ENCODE assay signal across 9 cellular contexts in the genomic region with DNA sequence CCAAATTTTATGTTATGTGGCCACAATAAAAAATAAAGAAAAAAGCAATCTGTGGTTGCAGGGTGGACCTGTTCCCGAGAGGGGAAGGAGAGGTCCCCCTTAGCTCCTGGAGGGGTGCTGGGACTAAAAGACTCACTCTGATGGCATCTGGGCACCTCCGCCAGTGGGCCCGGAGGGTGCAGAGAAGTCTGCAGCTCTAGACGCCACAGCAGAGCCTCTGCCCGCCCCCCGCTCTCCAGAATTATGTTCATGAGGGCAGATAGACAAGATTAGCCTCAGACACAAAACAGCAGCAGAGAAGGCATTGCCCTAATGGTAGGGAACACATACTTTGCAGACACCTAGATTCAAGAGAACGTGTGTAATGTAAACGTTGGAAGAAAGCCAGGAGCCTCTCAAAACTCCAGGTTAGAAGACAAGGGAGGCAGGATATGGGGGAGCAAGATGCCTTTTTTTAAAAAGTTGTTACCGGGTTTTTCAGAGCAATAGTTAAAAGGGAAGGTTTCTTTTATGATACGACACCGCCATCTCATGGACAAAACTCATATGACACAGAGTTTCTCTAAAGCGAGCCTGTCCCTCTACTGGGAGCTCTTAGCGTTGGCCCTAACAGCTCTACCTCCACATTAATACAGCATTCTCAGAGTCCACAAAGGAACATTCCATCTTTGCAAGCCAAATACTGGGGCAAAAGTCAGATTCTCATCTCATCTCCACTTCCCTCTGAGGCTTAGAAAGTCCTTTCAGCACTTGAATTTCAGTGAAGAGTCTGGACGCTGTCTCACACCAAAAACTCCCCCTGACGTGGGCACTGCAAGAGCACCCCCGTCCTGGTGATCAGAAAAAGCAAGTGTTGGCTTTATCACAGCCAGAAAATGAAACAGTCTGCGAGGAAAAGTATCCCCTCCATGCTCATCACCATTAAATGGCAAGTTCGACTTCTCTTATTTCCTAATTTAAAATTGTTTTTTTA. TPM values are rescaled to one million over a fixed set of nuclear protein-coding genes. Genes with fewer than 3 reads are reported as not detected.
A peak's percentile ranks its signal among the peaks of the same experiment; 100 is the strongest.
DNase-seq lines count a peak whose midpoint lies in the region; FAIRE-seq and TF ChIP-seq lines count a peak whose summit lies in the region.
"Had no signal": no experiment of that assay in that cellular context is flagged by ENCODE, and none has a peak within 500 bp of the region (broad histone marks: within the 10 kb centered on the region; RNA-seq: fewer than 3 reads in every experiment).

No MANE protein-coding gene starts in this region.

- peak; percentile 38 for TF ChIP-seq CTCF in Calu3 (IDR thresholded peaks at IDR 0.05; ENCODE audit: unreplicated experiment)
- peak; percentile 56 to 67 for TF ChIP-seq CTCF in endothelial cell of umbilical vein (IDR thresholded peaks at IDR 0.05; ENCODE audit: extremely low read depth in 1 of 2, insufficient read depth in 1 of 2, low read depth in 1 of 2, low read length in 2 of 2)
- TF ChIP-seq CTCF in tibial nerve (IDR thresholded peaks at IDR 0.05) = peak; percentile 49 to 78 (median 68)

- no peaks in the 10 kb centered on the region for H3K4me1 Mint-ChIP-seq in Calu3 (ENCODE audit: low read depth, unreplicated experiment)

- H3K4me1 ChIP-seq in endothelial cell of umbilical vein (ENCODE audit: control insufficient read depth, extremely low read depth, insufficient read depth, low read length) (no peaks in the 10 kb centered on the region), tibial nerve (peaks cover 0 to 5% (median 0%) of the 10 kb centered on the region in 4 donors)

- intact Hi-C loops in Calu3 (cut with micrococcal nuclease; ENCODE audit: unreplicated experiment) = loop anchor here (2.0 kb wide), 1 partner anchor 844 kb away; no protein-coding TSS in a partner anchor
- intact Hi-C loops in endothelial cell of umbilical vein (cut with micrococcal nuclease) = loop anchor here (1.0 to 2.0 kb wide), 4 partner anchors 40 to 1248 kb away; no protein-coding TSS in a partner anchor

- peak; percentile 93 for FAIRE-seq in endothelial cell of umbilical vein (lab: Jason Lieb, UNC)

- no peak overlapping the region for H3K4me3 Mint-ChIP-seq in Calu3 (ENCODE audit: low read depth, unreplicated experiment)
- H3K4me3 Mint-ChIP-seq: stimulated activated naive CD8-positive, alpha-beta T cell treated with anti-CD3 and anti-CD28 coated beads, Interleukin-15, Interleukin-2, amounts not matched to agents 100 ng/mL and 50 ng/mL, for 24 hours had no signal

- no peak overlapping the region for H3K9ac ChIP-seq in endothelial cell of umbilical vein (replicated peaks; ENCODE audit: extremely low read depth, insufficient read depth, low read length)

- H3K27me3 ChIP-seq in endothelial cell of umbilical vein (ENCODE audit: control insufficient read depth in 2 of 2, insufficient read depth in 2 of 2, low read length in 2 of 2) (no peaks in the 10 kb centered on the region), tibial nerve (peaks cover 0 to 50% of the 10 kb centered on the region in 2 donors)

- POLR2A ChIA-PET in endothelial cell of umbilical vein (lab: Charles Lee) = no interaction called here

- H3K36me3 ChIP-seq in endothelial cell of umbilical vein (ENCODE audit: control insufficient read depth in 2 of 2, extremely low read depth in 1 of 2, insufficient read depth in 2 of 2, low read length in 2 of 2) (no peaks in the 10 kb centered on the region), tibial nerve (no peaks in the 10 kb centered on the region)

- no peaks in the 10 kb centered on the region for H4K20me1 ChIP-seq in endothelial cell of umbilical vein (replicated peaks; ENCODE audit: control insufficient read depth, extremely low read depth, insufficient read depth, low read length)

- TF ChIP-seq EP300 in tibial nerve (IDR thresholded peaks at IDR 0.05) = no peak

- CTCF ChIA-PET in Calu3 (lab: Charles Lee) (interaction anchor here (1.0 to 1.3 kb wide), 2 partner anchors 12 to 844 kb away, joined by 4 to 7 read pairs; no protein-coding TSS in a partner anchor), endothelial cell of umbilical vein (lab: Charles Lee) (interaction anchor here (0.5 to 3.3 kb wide), 40 partner anchors 9 to 1252 kb away, joined by 3 to 48 read pairs (median 4); no protein-coding TSS in a partner anchor)

- H3K9me3 ChIP-seq in endothelial cell of umbilical vein (replicated peaks; ENCODE audit: control insufficient read depth, insufficient read depth, low read length) (no peaks in the 10 kb centered on the region), tibial nerve (no peaks in the 10 kb centered on the region)

- H3K27ac ChIP-seq in endothelial cell of umbilical vein (ENCODE audit: insufficient read depth, low read depth, low read length) (no peak overlapping the region), tibial nerve (no peak overlapping the region)

- no peaks in the 10 kb centered on the region for H3K9me1 ChIP-seq in endothelial cell of umbilical vein (replicated peaks; ENCODE audit: control insufficient read depth, extremely low read depth, insufficient read depth, low read length)

- H2AFZ ChIP-seq in endothelial cell of umbilical vein (ENCODE audit: low read depth, low read length) = no peak overlapping the region

- BruUV-seq in Calu3 (replicated peaks; lab: Mats Ljungman, UMichigan) (no TSS peak), endothelial cell of umbilical vein (replicated peaks; lab: Mats Ljungman, UMichigan) (no TSS peak)

- no peaks in the 10 kb centered on the region for H3K9me3 Mint-ChIP-seq in Calu3 (ENCODE audit: low read depth, unreplicated experiment)
- H3K9me3 Mint-ChIP-seq: stimulated activated naive CD8-positive, alpha-beta T cell treated with anti-CD3 and anti-CD28 coated beads, Interleukin-15, Interleukin-2, amounts not matched to agents 100 ng/mL and 50 ng/mL, for 24 hours had no signal

- H3K79me2 ChIP-seq in endothelial cell of umbilical vein (ENCODE audit: control insufficient read depth, insufficient read depth, low read length) = no peaks in the 10 kb centered on the region

- TF ChIP-seq POLR2A in endothelial cell of umbilical vein (IDR thresholded peaks at IDR 0.05; ENCODE audit: low read depth, low read length) (no peak), tibial nerve (IDR thresholded peaks at IDR 0.05) (no peak)

- DNase-seq in Calu3 (peak; percentile 53), H4 (ENCODE audit: low spot score) (peak; percentile 68), NCI-H2196 (lab: John Stamatoyannopoulos, UW; ENCODE audit: unreplicated experiment) (peak; percentile 62), endothelial cell of umbilical vein (ENCODE audit: low read depth, low spot score) (peak; percentile 70), midbrain (lab: John Stamatoyannopoulos, UW) (peak; percentile 69), tibial nerve (ENCODE audit: low spot score in 2 of 2) (peak in 1 of 2 donors; percentile 90)
- peak; percentile 18 to 55 for DNase-seq in activated CD4-positive, alpha-beta T cell treated with anti-CD3 and anti-CD28 coated beads for 4 hours
- DNase-seq in NK-92 treated with Interleukin-12 subunit alpha and Interleukin-12 subunit beta, amount 100 ng/mL, for 24 hours (lab: John Stamatoyannopoulos, UW) = no peak

- H3K27me3 Mint-ChIP-seq in Calu3 (ENCODE audit: unreplicated experiment) = peaks cover 67% of the 10 kb centered on the region

- no peak overlapping the region for H3K4me2 ChIP-seq in endothelial cell of umbilical vein (ENCODE audit: insufficient read depth, low read length)

- H3K4me3 ChIP-seq in endothelial cell of umbilical vein (replicated peaks in 1 of 3; ENCODE audit: insufficient read depth in 1 of 3, low read depth in 1 of 3, low read length in 3 of 3) (no peak overlapping the region), tibial nerve (no peak overlapping the region)

- H3K36me3 Mint-ChIP-seq in Calu3 (ENCODE audit: insufficient read depth, unreplicated experiment) = no peaks in the 10 kb centered on the region

- dilution Hi-C loops in endothelial cell of umbilical vein (cut with MboI; ENCODE audit: extremely low pct_ligation_motif_present, low sequenced_read_pairs) = no loop called here

- WGBS in tibial nerve, 2 donors = 30 to 32% methylated on average over 18 of the region's 18 CpGs

- H3K27ac Mint-ChIP-seq in Calu3 (ENCODE audit: unreplicated experiment) = no peak overlapping the region
- H3K27ac Mint-ChIP-seq: stimulated activated naive CD8-positive, alpha-beta T cell treated with anti-CD3 and anti-CD28 coated beads, Interleukin-15, Interleukin-2, amounts not matched to agents 100 ng/mL and 50 ng/mL, for 24 hours had no signal

TF ChIP-seq in endothelial cell of umbilical vein, 7 proteins besides CTCF, POLR2A, EP300 and RAD21:
- no peak for TF ChIP-seq POLR2AphosphoS5 (IDR thresholded peaks at IDR 0.05; ENCODE audit: insufficient read depth, low read depth, low read length)
- TF ChIP-seq MYC (IDR thresholded peaks at IDR 0.05; ENCODE audit: low read depth, low read length) = no peak
- no peak for TF ChIP-seq GATA2 (IDR thresholded peaks at IDR 0.05; ENCODE audit: insufficient read depth, insufficient read length, low read depth, low read length)
- no peak for TF ChIP-seq JUN (IDR thresholded peaks at IDR 0.05; ENCODE audit: borderline replicate concordance, insufficient read depth, insufficient read length, low read depth)
- TF ChIP-seq, protein P1, sequence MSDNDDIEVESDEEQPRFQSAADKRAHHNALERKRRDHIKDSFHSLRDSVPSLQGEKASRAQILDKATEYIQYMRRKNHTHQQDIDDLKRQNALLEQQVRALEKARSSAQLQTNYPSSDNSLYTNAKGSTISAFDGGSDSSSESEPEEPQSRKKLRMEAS (IDR thresholded peaks at IDR 0.05; ENCODE audit: insufficient read depth, insufficient read length) = no peak
- no peak for TF ChIP-seq EZH2 (IDR thresholded peaks at IDR 0.05; ENCODE audit: borderline replicate concordance, low read depth, low read length, severe bottlenecking)
- TF ChIP-seq FOS (IDR thresholded peaks at IDR 0.05; ENCODE audit: borderline replicate concordance, insufficient read depth, low read length) = no peak

RNA-seq across cellular contexts. Expression of a gene that starts 47.2 kb away (rescaled TPM):
- total RNA-seq in Calu3 (2022) (0.14 and 0.17 TPM in 2 replicates), endothelial cell of umbilical vein (not detected in 2 replicates), tibial nerve (1 to 10 TPM in 2 of 4 donors, under 1 TPM in 2; 0.21 to 2.4 (median 0.71) TPM)
- total RNA-seq in H4 (2014; rRNA removed; shearing (Covaris generic)) = 18.3 and 21.5 TPM in 2 replicates
- polyA plus RNA-seq in endothelial cell of umbilical vein = not detected in 2 replicates
- polyA plus RNA-seq in endothelial cell of umbilical vein (2011; cell fraction: cytosol; rRNA removed) = not detected in 2 replicates
- not detected in 2 replicates for polyA plus RNA-seq in endothelial cell of umbilical vein (2011; cell fraction: nucleus; rRNA removed)
- not detected in 2 replicates for polyA plus RNA-seq in endothelial cell of umbilical vein (2012)
- polyA minus RNA-seq in endothelial cell of umbilical vein = not detected in 2 replicates
- 25.9 TPM for polyA minus RNA-seq in endothelial cell of umbilical vein (2011; cell fraction: cytosol; rRNA and poly(A)+ RNA removed)
- polyA minus RNA-seq in endothelial cell of umbilical vein (2011; cell fraction: nucleus; rRNA and poly(A)+ RNA removed) = 0.19 TPM in 1 of 2 replicates, not detected in the other
